In genomic region chr15:39302936-39303335, GRCh38 we compare ENCODE assay signal across 28 cellular contexts.
"Had no signal": no experiment of that assay in that cellular context is flagged by ENCODE, and none has a peak within 500 bp of the region (broad histone marks: within the 10 kb centered on the region; RNA-seq: fewer than 3 reads in every experiment).

No MANE protein-coding gene starts in this region.

- H3K9me3 ChIP-seq: ascending aorta, left lung, neutrophil, pancreas had no signal

- H3K4me1 Mint-ChIP-seq: activated naive CD8-positive, alpha-beta T cell treated with anti-CD3 and anti-CD28 coated beads for 36 hours; naive B cell; nephron progenitor cell had no signal

- H3K4me1 ChIP-seq: psoas muscle had no signal

- H3K4me3 Mint-ChIP-seq: activated naive CD4-positive, alpha-beta T cell treated with anti-CD3 and anti-CD28 coated beads for 36 hours; activated naive CD8-positive, alpha-beta T cell treated with anti-CD3 and anti-CD28 coated beads for 36 hours; activated T-helper 1 cell treated with anti-CD3 and anti-CD28 coated beads, Interleukin-12 subunit alpha, Interleukin-12 subunit beta, Interleukin-2, Interleukin-4 antibody, amounts not matched to agents 30 ng/mL and 10 ng/mL and 1 ng/mL, durations not matched to agents 14 hours and 24 hours and 36 hours; naive B cell; nephron progenitor cell; T-helper 1 cell treated with Interleukin-12 subunit alpha and Interleukin-12 subunit beta and Interleukin-4 antibody, amounts not matched to agents 30 μg/mL and 1 μg/mL, for 36 hours had no signal

- H3K9me3 Mint-ChIP-seq: activated naive CD4-positive, alpha-beta T cell treated with anti-CD3 and anti-CD28 coated beads for 36 hours; activated T-helper 1 cell treated with anti-CD3 and anti-CD28 coated beads, Interleukin-12 subunit alpha, Interleukin-12 subunit beta, Interleukin-2, Interleukin-4 antibody, amounts not matched to agents 30 ng/mL and 10 ng/mL and 1 ng/mL, durations not matched to agents 14 hours and 24 hours and 36 hours; T-helper 1 cell treated with Interleukin-12 subunit alpha and Interleukin-12 subunit beta and Interleukin-4 antibody, amounts not matched to agents 30 μg/mL and 1 μg/mL, for 36 hours had no signal

- H3K27ac Mint-ChIP-seq: activated naive CD4-positive, alpha-beta T cell treated with anti-CD3 and anti-CD28 coated beads for 36 hours; activated naive CD8-positive, alpha-beta T cell treated with anti-CD3 and anti-CD28 coated beads for 36 hours; activated T-helper 1 cell treated with anti-CD3 and anti-CD28 coated beads, Interleukin-12 subunit alpha, Interleukin-12 subunit beta, Interleukin-2, Interleukin-4 antibody, amounts not matched to agents 30 ng/mL and 10 ng/mL and 1 ng/mL, durations not matched to agents 14 hours and 24 hours and 36 hours; naive B cell; nephron progenitor cell; T-helper 1 cell treated with Interleukin-12 subunit alpha and Interleukin-12 subunit beta and Interleukin-4 antibody, amounts not matched to agents 30 μg/mL and 1 μg/mL, for 36 hours had no signal

- H3K36me3 ChIP-seq: ascending aorta, brain microvascular endothelial cell, heart right ventricle, left lung, neutrophil, pancreas, WERI-Rb-1 had no signal

- ATAC-seq: activated CD4-positive, CD25-positive, alpha-beta regulatory T cell treated with anti-CD3 and anti-CD28 coated beads, Interleukin-2, amount 50 U/mL, for 24 hours; foreskin keratinocyte; heart right ventricle; left lung; pancreas; psoas muscle; stimulated activated naive CD8-positive, alpha-beta T cell treated with anti-CD3 and anti-CD28 coated beads, Interleukin-15, Interleukin-2, amounts not matched to agents 100 U/mL and 50 U/mL, for 24 hours had no signal

- DNase-seq: activated CD4-positive, alpha-beta T cell treated with anti-CD3 and anti-CD28 coated beads for 48 hours; activated CD4-positive, alpha-beta T cell treated with anti-CD3 and anti-CD28 coated beads, Interleukin-2, amount 50 U/mL, for 48 hours; activated CD8-positive, alpha-beta memory T cell treated with anti-CD3 and anti-CD28 coated beads, Interleukin-2, amount 50 U/mL, for 4 hours; activated effector memory CD4-positive, alpha-beta T cell treated with anti-CD3 and anti-CD28 coated beads, Interleukin-2, amount 50 U/mL, for 16 hours; activated naive CD4-positive, alpha-beta T cell treated with anti-CD3 and anti-CD28 coated beads for 36 hours; activated naive CD8-positive, alpha-beta T cell treated with anti-CD3 and anti-CD28 coated beads for 36 hours; activated T-cell treated with anti-CD3 and anti-CD28 coated beads, Interleukin-2, amount 50 U/mL, for 1 hour; brain microvascular endothelial cell; caudate nucleus; cortex of kidney; foreskin keratinocyte; heart right ventricle; left lung; naive B cell; nephron progenitor cell; pancreas; psoas muscle; stimulated activated CD4-positive, alpha-beta T cell treated with anti-CD3 and anti-CD28 coated beads, Interleukin-4, amount 100 ng/mL, for 1 hour; stimulated activated naive CD8-positive, alpha-beta T cell treated with anti-CD3 and anti-CD28 coated beads, Interleukin-15, Interleukin-2, amounts not matched to agents 100 U/mL and 50 U/mL, for 24 hours; SW 1271; T-helper 9 cell; WERI-Rb-1 had no signal

- H3K27ac ChIP-seq: brain microvascular endothelial cell, foreskin keratinocyte, heart right ventricle, left lung, neutrophil, pancreas, psoas muscle, WERI-Rb-1 had no signal

- H3K4me3 ChIP-seq: ascending aorta, heart right ventricle, left lung, lung, pancreas, psoas muscle had no signal

- H3K27me3 ChIP-seq: ascending aorta, brain microvascular endothelial cell, foreskin keratinocyte, pancreas had no signal

- H3K36me3 Mint-ChIP-seq: activated naive CD8-positive, alpha-beta T cell treated with anti-CD3 and anti-CD28 coated beads for 36 hours; naive B cell had no signal
